ENCODE assay signal across 24 cellular contexts in the genomic region with DNA sequence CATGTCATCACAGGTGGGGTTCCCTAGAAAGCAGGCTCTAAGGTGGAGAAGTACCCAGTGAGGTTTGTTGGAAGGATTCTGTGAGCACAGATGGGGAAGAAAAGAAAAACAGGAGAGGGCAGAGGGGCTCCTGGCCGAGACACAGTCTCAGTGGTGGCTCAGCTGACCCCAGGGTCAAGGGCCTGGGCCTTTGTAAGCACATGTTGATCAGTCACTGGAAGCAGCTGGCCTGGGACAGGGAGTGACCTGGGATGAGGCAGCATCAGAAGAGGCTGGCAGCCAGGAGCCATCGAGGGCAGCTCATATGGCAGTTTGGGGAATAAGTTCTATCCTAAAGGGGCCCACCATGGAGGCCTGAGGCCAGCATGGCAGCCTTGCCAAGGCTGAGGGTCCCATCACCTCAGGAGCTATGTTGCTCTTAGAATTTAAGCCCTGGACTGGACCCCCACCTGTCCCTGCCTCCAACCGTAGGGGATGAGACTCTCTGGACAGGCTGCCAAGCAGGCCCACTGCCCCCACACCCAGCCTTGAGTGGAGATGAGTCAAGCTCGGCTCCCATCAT. TPM values are rescaled to one million over a fixed set of nuclear protein-coding genes. Genes with fewer than 3 reads are reported as not detected.
DNase-seq lines count a peak whose midpoint lies in the region; ATAC-seq and TF ChIP-seq lines count a peak whose summit lies in the region.
"Had no signal": no experiment of that assay in that cellular context is flagged by ENCODE, and none has a peak within 500 bp of the region (broad histone marks: within the 10 kb centered on the region; RNA-seq: fewer than 3 reads in every experiment).

No MANE protein-coding gene starts in this region.

- H3K27me3 Mint-ChIP-seq in natural killer cell treated with Interleukin-12 subunit alpha and Interleukin-12 subunit beta and Interleukin-15 and Interleukin-18, amount 100 ng/mL, for 72 hours: peaks cover 31 to 46% of the 10 kb centered on the region in 2 donors
- peaks cover 35 to 44% of the 10 kb centered on the region in 2 donors for H3K27me3 Mint-ChIP-seq in natural killer cell (ENCODE audit: low read depth in 2 of 2)
- H3K27me3 Mint-ChIP-seq in endodermal cell (ENCODE audit: insufficient read depth): peaks cover 52% of the 10 kb centered on the region

- H3K4me3 ChIP-seq in endodermal cell (ENCODE audit: low read length): no peak overlapping the region
- H3K4me3 ChIP-seq in neuronal stem cell (ENCODE audit: low read length in 2 of 2): no peak overlapping the region
- no peak overlapping the region for H3K4me3 ChIP-seq in tibial artery
- no peak overlapping the region for H3K4me3 ChIP-seq in Karpas-422 (ENCODE audit: low read length)
- H3K4me3 ChIP-seq: GM23248 had no signal

- H3K79me1 ChIP-seq in neuronal stem cell (ENCODE audit: low read depth, low read length): no peaks in the 10 kb centered on the region

- no peaks in the 10 kb centered on the region for H3K9me3 ChIP-seq in endodermal cell (ENCODE audit: control insufficient read depth, low read length)
- no peaks in the 10 kb centered on the region for H3K9me3 ChIP-seq in neuronal stem cell (replicated peaks in 1 of 2; ENCODE audit: control insufficient read depth in 2 of 2, insufficient read depth in 1 of 2, low read depth in 1 of 2, low read length in 2 of 2)
- no peaks in the 10 kb centered on the region for H3K9me3 ChIP-seq in tibial artery
- no peaks in the 10 kb centered on the region for H3K9me3 ChIP-seq in Karpas-422 (ENCODE audit: low read length)

- H2BK120ac ChIP-seq in neuronal stem cell (ENCODE audit: low read depth, low read length): no peak overlapping the region

- H4K8ac ChIP-seq in neuronal stem cell (ENCODE audit: low read depth, low read length): no peak overlapping the region

- H3K4ac ChIP-seq in neuronal stem cell (ENCODE audit: low read length): no peak overlapping the region

- TF ChIP-seq CTCF in natural killer cell (IDR thresholded peaks at IDR 0.05): no peak
- no peak for TF ChIP-seq CTCF in endodermal cell (conservative IDR thresholded peaks at IDR 0.05)
- TF ChIP-seq CTCF in tibial artery (IDR thresholded peaks at IDR 0.05): no peak

- H3K4me1 ChIP-seq in endodermal cell (ENCODE audit: control insufficient read depth, insufficient read depth, low read length) (no peaks in the 10 kb centered on the region), neuronal stem cell (ENCODE audit: control insufficient read depth in 2 of 2, insufficient read depth in 1 of 2, low read depth in 1 of 2, low read length in 2 of 2) (no peaks in the 10 kb centered on the region), tibial artery (no peaks in the 10 kb centered on the region), Karpas-422 (ENCODE audit: low read length) (no peaks in the 10 kb centered on the region; the same call in 1 of the 2 replicates)

- peak overlapping the region; percentile 48 for H3K18ac ChIP-seq in neuronal stem cell (ENCODE audit: low read length)

- H2AFZ ChIP-seq in neuronal stem cell (ENCODE audit: low read length) (no peak overlapping the region), Karpas-422 (ENCODE audit: low read length) (no peak overlapping the region)
- H2AFZ ChIP-seq: GM23248 had no signal

- H3K23ac ChIP-seq in neuronal stem cell (ENCODE audit: low read depth, low read length, poor library complexity): peak overlapping the region; percentile 85

- H3K36me3 ChIP-seq in endodermal cell (ENCODE audit: control insufficient read depth, insufficient read depth, low read length) (no peaks in the 10 kb centered on the region), neuronal stem cell (replicated peaks in 1 of 2; ENCODE audit: control insufficient read depth in 2 of 2, insufficient read depth in 2 of 2, low read length in 2 of 2) (no peaks in the 10 kb centered on the region), tibial artery (no peaks in the 10 kb centered on the region), Karpas-422 (ENCODE audit: insufficient read depth, low read length) (no peaks in the 10 kb centered on the region)

- no peak overlapping the region for H3K14ac ChIP-seq in neuronal stem cell (ENCODE audit: low read length)

- no peak overlapping the region for H2BK15ac ChIP-seq in neuronal stem cell (ENCODE audit: low read length)

- no peak overlapping the region for H2AK5ac ChIP-seq in neuronal stem cell (ENCODE audit: low read depth, low read length)

- H3K27me3 ChIP-seq in endodermal cell (ENCODE audit: control insufficient read depth, insufficient read depth, low read length, poor library complexity, severe bottlenecking): peaks cover 29% of the 10 kb centered on the region
- peaks cover 0 to 33% (median 4%) of the 10 kb centered on the region in 3 experiments for H3K27me3 ChIP-seq in neuronal stem cell (ENCODE audit: control insufficient read depth in 3 of 3, insufficient read depth in 3 of 3, low read depth in 1 of 3, low read length in 3 of 3)
- peaks cover 0 to 33% of the 10 kb centered on the region in 2 donors for H3K27me3 ChIP-seq in tibial artery
- no peaks in the 10 kb centered on the region for H3K27me3 ChIP-seq in Karpas-422 (ENCODE audit: low read length)

- H3K9ac ChIP-seq in endodermal cell (ENCODE audit: extremely low read depth, low read length, poor library complexity, severe bottlenecking): no peak overlapping the region
- no peak overlapping the region for H3K9ac ChIP-seq in neuronal stem cell (ENCODE audit: low read depth, low read length, poor library complexity)
- H3K9ac ChIP-seq in Karpas-422 (ENCODE audit: low read length): no peak overlapping the region
- H3K9ac ChIP-seq: GM23248 had no signal

- no peak overlapping the region for H2BK12ac ChIP-seq in neuronal stem cell (ENCODE audit: low read length)

- H3K4me3 Mint-ChIP-seq in natural killer cell treated with Interleukin-12 subunit alpha and Interleukin-12 subunit beta and Interleukin-15 and Interleukin-18, amount 100 ng/mL, for 72 hours: no peak overlapping the region
- H3K4me3 Mint-ChIP-seq in natural killer cell (no peak overlapping the region), endodermal cell (no peak overlapping the region)
- H3K4me3 Mint-ChIP-seq: CD4-positive, alpha-beta memory T cell had no signal

- no peak for DNase-seq in natural killer cell treated with Interleukin-12 subunit alpha and Interleukin-12 subunit beta and Interleukin-15 and Interleukin-18, amount 100 ng/mL, for 72 hours (ENCODE audit: low spot score)
- no peak for DNase-seq in natural killer cell
- peak; percentile 10 for DNase-seq in endodermal cell
- no peak for DNase-seq in neuronal stem cell (ENCODE audit: low spot score)
- peak; percentile 13 to 60 for DNase-seq in tibial artery
- no peak for DNase-seq in UCSD-AML1 (lab: John Stamatoyannopoulos, UW; ENCODE audit: unreplicated experiment)
- DNase-seq in Karpas-422: no peak
- DNase-seq: C1 segment of cervical spinal cord; Calu3; CD4-positive, alpha-beta memory T cell; COR-L47; DMS53; DMS79 treated with DMSO at 0.1 percent for 48 hours; GF-D8; GM23248; H7 had no signal

- no peaks in the 10 kb centered on the region for H3K36me3 Mint-ChIP-seq in natural killer cell treated with Interleukin-12 subunit alpha and Interleukin-12 subunit beta and Interleukin-15 and Interleukin-18, amount 100 ng/mL, for 72 hours
- H3K36me3 Mint-ChIP-seq in natural killer cell (no peaks in the 10 kb centered on the region), endodermal cell (ENCODE audit: low read depth) (no peaks in the 10 kb centered on the region)
- H3K36me3 Mint-ChIP-seq: CD4-positive, alpha-beta memory T cell had no signal

- no peak overlapping the region for H4K91ac ChIP-seq in neuronal stem cell (ENCODE audit: low read depth, low read length, poor library complexity)

- peak; percentile 17 to 48 for ATAC-seq in natural killer cell treated with Interleukin-12 subunit alpha and Interleukin-12 subunit beta and Interleukin-15 and Interleukin-18, amount 100 ng/mL, for 72 hours
- ATAC-seq in natural killer cell: no peak
- no peak for ATAC-seq in GM21367 (IDR thresholded peaks at IDR 0.05; ENCODE audit: unreplicated experiment)
- ATAC-seq: HCT116 had no signal

- intact Hi-C loops in natural killer cell (cut with micrococcal nuclease): no loop called here
- intact Hi-C loops in tibial artery (cut with DNase I; ENCODE audit: low total_unique reads): no loop called here

- H2BK5ac ChIP-seq in neuronal stem cell (ENCODE audit: low read length): no peak overlapping the region

- H3K27ac ChIP-seq in endodermal cell (ENCODE audit: low read depth, low read length): no peak overlapping the region
- H3K27ac ChIP-seq in neuronal stem cell (replicated peaks; ENCODE audit: low read length): no peak overlapping the region
- no peak overlapping the region for H3K27ac ChIP-seq in tibial artery
- no peak overlapping the region for H3K27ac ChIP-seq in Karpas-422 (ENCODE audit: low read length)
- H3K27ac ChIP-seq: GM23248 had no signal

- H3K79me2 ChIP-seq in Karpas-422 (ENCODE audit: low read length): no peaks in the 10 kb centered on the region

- H3K9me3 Mint-ChIP-seq in natural killer cell treated with Interleukin-12 subunit alpha and Interleukin-12 subunit beta and Interleukin-15 and Interleukin-18, amount 100 ng/mL, for 72 hours: no peaks in the 10 kb centered on the region
- H3K9me3 Mint-ChIP-seq in natural killer cell (no peaks in the 10 kb centered on the region), endodermal cell (no peaks in the 10 kb centered on the region)

- H3K9me2 ChIP-seq in Karpas-422 (replicated peaks; ENCODE audit: insufficient read depth, low read length): no peaks in the 10 kb centered on the region

- H3K27ac Mint-ChIP-seq in natural killer cell treated with Interleukin-12 subunit alpha and Interleukin-12 subunit beta and Interleukin-15 and Interleukin-18, amount 100 ng/mL, for 72 hours: no peak overlapping the region
- no peak overlapping the region for H3K27ac Mint-ChIP-seq in natural killer cell
- no peak overlapping the region for H3K27ac Mint-ChIP-seq in endodermal cell
- H3K27ac Mint-ChIP-seq: CD4-positive, alpha-beta memory T cell had no signal

- no peaks in the 10 kb centered on the region for H3K4me1 Mint-ChIP-seq in natural killer cell treated with Interleukin-12 subunit alpha and Interleukin-12 subunit beta and Interleukin-15 and Interleukin-18, amount 100 ng/mL, for 72 hours (ENCODE audit: low read depth in 2 of 2)
- H3K4me1 Mint-ChIP-seq in natural killer cell (no peaks in the 10 kb centered on the region), endodermal cell (no peaks in the 10 kb centered on the region)

- no peak overlapping the region for H3K4me2 ChIP-seq in neuronal stem cell (ENCODE audit: insufficient read depth, low read length, poor library complexity, severe bottlenecking)
- no peak overlapping the region for H3K4me2 ChIP-seq in Karpas-422 (ENCODE audit: low read depth, low read length, poor library complexity, severe bottlenecking)

- WGBS in endodermal cell (ENCODE audit: insufficient coverage in 1 of 2, insufficient read length in 1 of 2), 2 experiments: 82 to 87% methylated on average over 4 of the region's 4 CpGs
- no CpG with 5 or more reads among the region's 4 CpGs for WGBS in neuronal stem cell (ENCODE audit: extremely low coverage in 2 of 2, insufficient read length in 2 of 2, insufficient replicate concordance in 1 of 2), 2 donors

- peaks cover 6% of the 10 kb centered on the region; the same call in 1 of the 2 replicates for H4K20me1 ChIP-seq in Karpas-422 (ENCODE audit: insufficient read depth, low read depth, low read length)

RNA-seq across cellular contexts. Expression of gene TMEM179, which starts 6.3 kb away (rescaled TPM):
- total RNA-seq in natural killer cell treated with Interleukin-12 subunit alpha and Interleukin-12 subunit beta and Interleukin-15 and Interleukin-18, amount 100 ng/mL, for 72 hours: under 1 TPM; 0.48 to 0.84 TPM
- total RNA-seq in natural killer cell: not detected
- total RNA-seq in endodermal cell: 10 to 100 TPM in 1 of 2 donors, 1 to 10 TPM in 1; 8.2 to 15.7 TPM
- 4.0 TPM for polyA plus RNA-seq in endodermal cell (2013, experiment 1 of 2)
- 4.0 TPM for polyA plus RNA-seq in endodermal cell (2013, experiment 2 of 2)
- polyA plus RNA-seq in neuronal stem cell (2013, experiment 1 of 2): 3.0 TPM
- 2.8 TPM for polyA plus RNA-seq in neuronal stem cell (2013, experiment 2 of 2)
- not detected in 2 replicates for total RNA-seq in Karpas-422 (2014; rRNA removed; shearing (Covaris generic); ENCODE audit: low replicate concordance)
- total RNA-seq: A172; Calu3; CD4-positive, alpha-beta memory T cell; G401; GM23248 had no signal
- polyA plus RNA-seq: CD4-positive, alpha-beta memory T cell; GM23248 had no signal

RNA-seq across cellular contexts. Expression of gene C14orf180, which starts 31.3 kb away (rescaled TPM):
- not detected for total RNA-seq in natural killer cell treated with Interleukin-12 subunit alpha and Interleukin-12 subunit beta and Interleukin-15 and Interleukin-18, amount 100 ng/mL, for 72 hours
- total RNA-seq in natural killer cell (not detected), endodermal cell (not detected)
- not detected for polyA plus RNA-seq in endodermal cell (2013, experiment 1 of 2)
- not detected for polyA plus RNA-seq in endodermal cell (2013, experiment 2 of 2)
- polyA plus RNA-seq in neuronal stem cell (2013, experiment 1 of 2): not detected
- polyA plus RNA-seq in neuronal stem cell (2013, experiment 2 of 2): not detected
- not detected in 2 replicates for total RNA-seq in Karpas-422 (2014; rRNA removed; shearing (Covaris generic); ENCODE audit: low replicate concordance)
- total RNA-seq: A172; A673; Calu3; CD4-positive, alpha-beta memory T cell; Daoy; G401; GM23248; H1; H7 had no signal
- polyA plus RNA-seq: BJ; CD4-positive, alpha-beta memory T cell; GM23248; H1 had no signal

Comparison
In these comparisons a context has a peak if more than half of its experiments do, and no peak if none do; other contexts are left out.
1. ATAC-seq: peak in natural killer cell treated with Interleukin-12 subunit alpha and Interleukin-12 subunit beta and Interleukin-15 and Interleukin-18, amount 100 ng/mL, for 72 hours (2 of 2); none in natural killer cell (0 of 3) and GM21367 (single experiment).
2. DNase-seq: peak in endodermal cell (single experiment) and tibial artery (2 of 2); none in natural killer cell treated with Interleukin-12 subunit alpha and Interleukin-12 subunit beta and Interleukin-15 and Interleukin-18, amount 100 ng/mL, for 72 hours (single experiment), natural killer cell (single experiment), neuronal stem cell (single experiment), UCSD-AML1 (single experiment) and Karpas-422 (single experiment).